29 cellular contexts compared by ENCODE assay signal in genomic region chr3:176755552-176755951, GRCh38.
DNase-seq lines count a peak whose midpoint lies in the region; ATAC-seq and TF ChIP-seq lines count a peak whose summit lies in the region.
"Had no signal": no experiment of that assay in that cellular context is flagged by ENCODE, and none has a peak within 500 bp of the region (broad histone marks: within the 10 kb centered on the region; RNA-seq: fewer than 3 reads in every experiment).

No MANE protein-coding gene starts in this region.

- ATAC-seq in GM18508 (IDR thresholded peaks at IDR 0.05; ENCODE audit: insufficient read depth, unreplicated experiment) (peak; percentile 37), GM19452 (IDR thresholded peaks at IDR 0.05; ENCODE audit: unreplicated experiment) (peak; percentile 47), HG02970 (IDR thresholded peaks at IDR 0.05; ENCODE audit: low FRiP score, unreplicated experiment) (peak; percentile 45), heart right ventricle (no peak), body of pancreas (no peak)
- ATAC-seq: A549; activated CD8-positive, alpha-beta T cell treated with anti-CD3 and anti-CD28 coated beads for 36 hours; activated T-helper 17 cell treated with anti-CD3 and anti-CD28 coated beads, Interleukin-2, amount 50 U/mL, for 72 hours; HCT116; stimulated activated naive B cell treated with anti-CD40 and anti-IgM and Interleukin-4, amounts not matched to agents 10 μg/mL and 1 μg/mL and 100 μg/mL, for 72 hours; upper lobe of right lung had no signal

- H3K27ac ChIP-seq in heart right ventricle (no peak overlapping the region), body of pancreas (no peak overlapping the region)
- H3K27ac ChIP-seq: A549, esophagus muscularis mucosa, neural progenitor cell, parathyroid adenoma, Peyer's patch, upper lobe of right lung had no signal

- H3K9me3 ChIP-seq in heart right ventricle (no peaks in the 10 kb centered on the region), body of pancreas (no peaks in the 10 kb centered on the region)
- H3K9me3 ChIP-seq: A549, esophagus muscularis mucosa, Peyer's patch, upper lobe of right lung had no signal

- no peaks in the 10 kb centered on the region for H3K4me1 ChIP-seq in heart right ventricle
- peaks cover 7% of the 10 kb centered on the region for H3K4me1 ChIP-seq in body of pancreas
- H3K4me1 ChIP-seq: A549, esophagus muscularis mucosa, neural progenitor cell, parathyroid adenoma, Peyer's patch, upper lobe of right lung had no signal

- no peak for TF ChIP-seq POLR2A in body of pancreas (IDR thresholded peaks at IDR 0.05)

- TF ChIP-seq CTCF in heart right ventricle (IDR thresholded peaks at IDR 0.05) (no peak), body of pancreas (IDR thresholded peaks at IDR 0.05) (no peak)

- H3K36me3 ChIP-seq in heart right ventricle = no peaks in the 10 kb centered on the region
- no peaks in the 10 kb centered on the region for H3K36me3 ChIP-seq in body of pancreas (replicated peaks in 1 of 2; ENCODE audit: insufficient read depth in 1 of 2, low read depth in 2 of 2)
- H3K36me3 ChIP-seq: esophagus muscularis mucosa, neural progenitor cell, Peyer's patch, upper lobe of right lung had no signal

- H3K4me3 ChIP-seq in heart right ventricle = no peak overlapping the region
- H3K4me3 ChIP-seq in body of pancreas = no peak overlapping the region
- H3K4me3 ChIP-seq: A549, esophagus muscularis mucosa, neural progenitor cell, Peyer's patch, upper lobe of right lung had no signal

- 96 to 98% methylated on average over 1 of the region's 1 CpG for WGBS in heart right ventricle, 2 donors
- WGBS in body of pancreas, 2 donors = 67 to 76% methylated on average over 1 of the region's 1 CpG

- DNase-seq in NCI-H187 (lab: John Stamatoyannopoulos, UW) = peak; percentile 7 to 25
- no peak for DNase-seq in NCI-H1105 (lab: John Stamatoyannopoulos, UW)
- no peak for DNase-seq in heart right ventricle
- no peak for DNase-seq in body of pancreas
- no peak for DNase-seq in stimulated activated naive CD4-positive, alpha-beta T cell (lab: John Stamatoyannopoulos, UW)
- DNase-seq: activated CD8-positive, alpha-beta T cell treated with anti-CD3 and anti-CD28 coated beads for 36 hours; activated naive CD4-positive, alpha-beta T cell treated with anti-CD3 and anti-CD28 coated beads, Interleukin-2, amount 50 U/mL, for 16 hours; dermis blood vessel endothelial cell; DMS79 treated with DMSO at 0.1 percent for 48 hours; foreskin fibroblast; GDM1; head of caudate nucleus; kidney; NCI-H2029; NCI-H748 treated with DMSO at 0.1 percent for 48 hours; Peyer's patch; retina; SHP77; stimulated activated naive B cell treated with anti-CD40 and anti-IgM and Interleukin-4, amounts not matched to agents 10 μg/mL and 1 μg/mL and 100 μg/mL, for 72 hours; upper lobe of right lung had no signal

- H3K27me3 ChIP-seq in heart right ventricle = no peaks in the 10 kb centered on the region
- H3K27me3 ChIP-seq in body of pancreas = no peaks in the 10 kb centered on the region
- H3K27me3 ChIP-seq: esophagus muscularis mucosa, neural progenitor cell, Peyer's patch, upper lobe of right lung had no signal

- intact Hi-C loops in heart right ventricle (cut with DNase I) = no loop called here
- intact Hi-C loops in body of pancreas (cut with DNase I) = no loop called here

Comparison
In these comparisons a context has a peak if more than half of its experiments do, and no peak if none do; other contexts are left out.
1. ATAC-seq: peak in GM18508 (single experiment), GM19452 (single experiment) and HG02970 (single experiment); none in heart right ventricle (0 of 8) and body of pancreas (single experiment).
2. DNase-seq: peak in NCI-H187 (2 of 2); none in NCI-H1105 (single experiment), heart right ventricle (0 of 2), body of pancreas (0 of 4) and stimulated activated naive CD4-positive, alpha-beta T cell (0 of 6).